25 cellular contexts compared by ENCODE assay signal in the genomic region with DNA sequence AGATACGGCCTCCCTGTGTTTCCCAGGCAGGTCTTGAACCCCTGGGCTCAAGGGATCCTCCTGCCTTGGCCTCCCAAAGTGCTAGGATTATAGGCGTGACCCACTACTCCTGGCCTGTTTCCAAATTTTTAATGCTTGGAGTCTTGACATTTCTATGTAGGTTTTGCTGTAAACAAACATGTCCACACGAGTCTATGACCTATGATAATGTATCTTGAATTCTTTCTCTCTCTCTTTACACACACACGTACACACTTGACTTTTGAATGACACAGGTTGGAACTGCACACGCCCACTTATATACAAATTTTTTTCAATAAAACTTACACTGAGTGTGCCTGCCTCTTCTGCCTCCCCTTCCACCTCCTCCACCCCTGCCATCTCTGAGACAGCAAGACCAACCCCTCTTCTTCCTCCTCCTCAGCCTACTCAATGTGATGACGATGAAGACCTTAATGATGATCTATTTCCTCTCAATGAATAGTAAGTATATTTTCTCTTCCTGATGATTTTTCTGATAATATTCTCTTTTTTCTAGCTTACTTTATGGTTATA. TPM values are rescaled to one million over a fixed set of nuclear protein-coding genes. Genes with fewer than 3 reads are reported as not detected.
"Had no signal": no experiment of that assay in that cellular context is flagged by ENCODE, and none has a peak within 500 bp of the region (broad histone marks: within the 10 kb centered on the region; RNA-seq: fewer than 3 reads in every experiment).

No MANE protein-coding gene starts in this region.

- H3K27me3 ChIP-seq: adrenal gland, brain microvascular endothelial cell, esophagus muscularis mucosa, left lung, testis, transverse colon, uterus had no signal

- H3K36me3 ChIP-seq: adrenal gland, brain microvascular endothelial cell, esophagus muscularis mucosa, left lung, lower lobe of right lung, transverse colon, uterus, WERI-Rb-1 had no signal

- H3K27ac ChIP-seq: adrenal gland, brain microvascular endothelial cell, esophagus muscularis mucosa, left lung, lower lobe of right lung, testis, transverse colon, uterus, WERI-Rb-1 had no signal

- DNase-seq: activated CD4-positive, alpha-beta T cell treated with anti-CD3 and anti-CD28 coated beads for 48 hours; activated CD4-positive, alpha-beta T cell treated with anti-CD3 and anti-CD28 coated beads, Interleukin-2, amount 50 U/mL, for 48 hours; activated CD8-positive, alpha-beta memory T cell treated with anti-CD3 and anti-CD28 coated beads for 24 hours; activated effector memory CD4-positive, alpha-beta T cell treated with anti-CD3 and anti-CD28 coated beads, Interleukin-2, amount 50 U/mL, for 16 hours; activated naive CD4-positive, alpha-beta T cell treated with anti-CD3 and anti-CD28 coated beads for 36 hours; activated naive CD8-positive, alpha-beta T cell treated with anti-CD3 and anti-CD28 coated beads for 36 hours; adrenal gland; brain microvascular endothelial cell; central memory CD4-positive, alpha-beta T cell; foreskin melanocyte; kidney glomerular epithelial cell; left lung; lower lobe of right lung; posterior cingulate gyrus; right cardiac atrium; stimulated activated CD4-positive, alpha-beta T cell treated with anti-CD3 and anti-CD28 coated beads, Interleukin-2, amount 100 ng/mL, for 48 hours; T-helper 17 cell; T1000; testis; transverse colon; uterus; WERI-Rb-1 had no signal

- H3K9me3 ChIP-seq: adrenal gland, esophagus muscularis mucosa, left lung, lower lobe of right lung, testis, transverse colon, uterus had no signal

- H3K4me1 ChIP-seq: adrenal gland, left lung, testis, uterus had no signal

- H3K4me3 ChIP-seq: adrenal gland, esophagus muscularis mucosa, left lung, lower lobe of right lung, testis, transverse colon, uterus had no signal

- ATAC-seq: activated CD4-positive, CD25-positive, alpha-beta regulatory T cell treated with anti-CD3 and anti-CD28 coated beads, Interleukin-2, amount 50 U/mL, for 24 hours; left lung; lower lobe of right lung; right cardiac atrium; stimulated activated naive CD8-positive, alpha-beta T cell treated with anti-CD3 and anti-CD28 coated beads, Interleukin-15, Interleukin-2, amounts not matched to agents 100 U/mL and 50 U/mL, for 24 hours; T-helper 17 cell had no signal

RNA-seq across cellular contexts. Expression of a gene that starts 44.1 kb away (rescaled TPM):
- total RNA-seq: T-helper 17 cell had no signal
